ENCODE assay signal across 8 cellular contexts in the genomic region with DNA sequence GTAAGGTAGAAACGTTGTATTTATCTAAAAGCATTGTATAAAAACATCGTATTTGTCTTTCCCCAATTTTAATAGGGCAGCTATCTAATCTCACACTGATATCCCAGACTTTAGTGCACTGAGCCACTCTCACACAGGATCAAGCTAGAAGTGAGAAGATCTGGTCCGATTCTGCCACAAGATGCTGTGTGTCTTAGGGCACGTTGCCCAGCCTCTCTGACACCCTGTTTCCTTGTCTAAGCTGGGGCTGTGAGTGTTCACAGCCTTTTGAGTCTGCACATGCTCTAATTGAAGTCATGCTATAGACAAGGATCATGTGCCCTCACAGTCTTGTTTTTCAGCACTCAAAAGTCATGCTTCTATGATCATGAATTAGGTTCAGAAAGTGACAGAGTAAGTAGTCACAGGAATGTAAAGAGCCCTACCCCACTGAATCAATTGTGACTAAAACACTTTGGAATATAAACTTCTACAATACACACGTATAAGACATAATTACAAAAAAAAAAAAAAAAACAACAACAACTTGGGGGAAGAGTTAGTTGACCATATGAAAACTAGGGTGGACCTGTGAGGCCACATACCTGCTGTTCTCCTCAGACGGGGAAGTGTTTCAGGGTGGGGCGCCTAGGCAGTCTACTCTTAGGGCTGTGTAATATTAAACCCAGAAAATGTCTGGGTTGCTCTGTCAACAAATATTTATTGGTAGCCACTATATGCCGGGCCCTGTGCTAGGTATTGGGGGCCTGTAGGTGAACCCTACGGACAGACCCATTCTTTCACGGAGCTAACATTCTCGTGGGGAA. TPM values are rescaled to one million over a fixed set of nuclear protein-coding genes. Genes with fewer than 3 reads are reported as not detected.
DNase-seq lines count a peak whose midpoint lies in the region; ATAC-seq and TF ChIP-seq lines count a peak whose summit lies in the region.
"Had no signal": no experiment of that assay in that cellular context is flagged by ENCODE, and none has a peak within 500 bp of the region (broad histone marks: within the 10 kb centered on the region; RNA-seq: fewer than 3 reads in every experiment).

No MANE protein-coding gene starts in this region.

- whole genome bisulfite sequencing in psoas muscle, 3 donors: 87 to 88% (median 88%) methylated on average over 11 of the region's 11 CpGs

- ATAC-seq in CD8-positive, alpha-beta T cell: no peak
- no peak for ATAC-seq in central memory CD8-positive, alpha-beta T cell (replicated peaks; ENCODE audit: extremely low read depth, poor library complexity, severe bottlenecking)
- no peak for ATAC-seq in natural killer cell treated with Interleukin-12 subunit alpha and Interleukin-12 subunit beta and Interleukin-15 and Interleukin-18, amount 100 ng/mL, for 72 hours
- no peak for ATAC-seq in psoas muscle

- H3K4me3 ChIP-seq in CD8-positive, alpha-beta T cell (ENCODE audit: low read depth, low read length): no peak overlapping the region
- no peak overlapping the region for H3K4me3 ChIP-seq in psoas muscle

- intact Hi-C loops in CD8-positive, alpha-beta T cell (cut with DNase I, micrococcal nuclease): loop anchor here (1.0 to 2.0 kb wide), 5 partner anchors 100 to 424 kb away; no protein-coding TSS in a partner anchor
- intact Hi-C loops in psoas muscle (cut with DNase I): loop anchor here in 1 of 2 donors (1.0 kb wide), 1 partner anchor 89 kb away; no protein-coding TSS in a partner anchor

- no peaks in the 10 kb centered on the region for H3K36me3 Mint-ChIP-seq in CD8-positive, alpha-beta T cell
- H3K36me3 Mint-ChIP-seq in central memory CD8-positive, alpha-beta T cell (ENCODE audit: insufficient read depth): no peaks in the 10 kb centered on the region
- H3K36me3 Mint-ChIP-seq in natural killer cell treated with Interleukin-12 subunit alpha and Interleukin-12 subunit beta and Interleukin-15 and Interleukin-18, amount 100 ng/mL, for 72 hours: no peaks in the 10 kb centered on the region

- H3K9me3 ChIP-seq in CD8-positive, alpha-beta T cell (ENCODE audit: low read length): no peaks in the 10 kb centered on the region
- H3K9me3 ChIP-seq in psoas muscle: no peaks in the 10 kb centered on the region
- H3K9me3 ChIP-seq: suprapubic skin had no signal

- no peak overlapping the region for H3K27ac Mint-ChIP-seq in CD8-positive, alpha-beta T cell
- no peak overlapping the region for H3K27ac Mint-ChIP-seq in central memory CD8-positive, alpha-beta T cell (ENCODE audit: low read depth)
- H3K27ac Mint-ChIP-seq in natural killer cell treated with Interleukin-12 subunit alpha and Interleukin-12 subunit beta and Interleukin-15 and Interleukin-18, amount 100 ng/mL, for 72 hours: no peak overlapping the region

- peak overlapping the region; percentile 45 for H3K4me3 Mint-ChIP-seq in CD8-positive, alpha-beta T cell
- H3K4me3 Mint-ChIP-seq in central memory CD8-positive, alpha-beta T cell: peak overlapping the region; percentile 38
- peak overlapping the region; percentile 49 for H3K4me3 Mint-ChIP-seq in natural killer cell treated with Interleukin-12 subunit alpha and Interleukin-12 subunit beta and Interleukin-15 and Interleukin-18, amount 100 ng/mL, for 72 hours

- H3K4me1 ChIP-seq in CD8-positive, alpha-beta T cell (ENCODE audit: insufficient read depth, low read length): peaks cover 5% of the 10 kb centered on the region
- peaks cover 35% of the 10 kb centered on the region for H3K4me1 ChIP-seq in psoas muscle

- CTCF ChIA-PET in CD8-positive, alpha-beta T cell (lab: Charles Lee): interaction anchor here (1.1 to 6.2 kb wide), 15 partner anchors 14 to 424 kb away, joined by 3 to 52 read pairs (median 5); no protein-coding TSS in a partner anchor

- peaks cover 2% of the 10 kb centered on the region for H3K4me1 Mint-ChIP-seq in CD8-positive, alpha-beta T cell (ENCODE audit: low read depth)
- no peaks in the 10 kb centered on the region for H3K4me1 Mint-ChIP-seq in central memory CD8-positive, alpha-beta T cell
- H3K4me1 Mint-ChIP-seq in natural killer cell treated with Interleukin-12 subunit alpha and Interleukin-12 subunit beta and Interleukin-15 and Interleukin-18, amount 100 ng/mL, for 72 hours (ENCODE audit: low read depth in 2 of 2): peaks cover 0 to 2% of the 10 kb centered on the region in 2 donors

- H3K9me3 Mint-ChIP-seq in CD8-positive, alpha-beta T cell: no peaks in the 10 kb centered on the region
- H3K9me3 Mint-ChIP-seq in central memory CD8-positive, alpha-beta T cell: no peaks in the 10 kb centered on the region
- no peaks in the 10 kb centered on the region for H3K9me3 Mint-ChIP-seq in natural killer cell treated with Interleukin-12 subunit alpha and Interleukin-12 subunit beta and Interleukin-15 and Interleukin-18, amount 100 ng/mL, for 72 hours

- POLR2A ChIA-PET in CD8-positive, alpha-beta T cell (lab: Charles Lee): no interaction called here

- peaks cover 37% of the 10 kb centered on the region for H3K27me3 Mint-ChIP-seq in CD8-positive, alpha-beta T cell (ENCODE audit: low read depth)
- peaks cover 67% of the 10 kb centered on the region for H3K27me3 Mint-ChIP-seq in central memory CD8-positive, alpha-beta T cell
- H3K27me3 Mint-ChIP-seq in natural killer cell treated with Interleukin-12 subunit alpha and Interleukin-12 subunit beta and Interleukin-15 and Interleukin-18, amount 100 ng/mL, for 72 hours: peaks cover 29 to 32% of the 10 kb centered on the region in 2 donors

- DNase-seq in CD8-positive, alpha-beta T cell: no peak
- DNase-seq in HT-29 (ENCODE audit: low spot score) (peak; percentile 57), hepatic stellate cell (ENCODE audit: low spot score) (no peak), UCSD-AML1 (lab: John Stamatoyannopoulos, UW; ENCODE audit: unreplicated experiment) (no peak), psoas muscle (no peak)
- no peak for DNase-seq in central memory CD8-positive, alpha-beta T cell (ENCODE audit: low spot score in 2 of 2)
- no peak for DNase-seq in natural killer cell treated with Interleukin-12 subunit alpha and Interleukin-12 subunit beta and Interleukin-15 and Interleukin-18, amount 100 ng/mL, for 72 hours (ENCODE audit: low spot score)

- peaks cover 4% of the 10 kb centered on the region for H3K27me3 ChIP-seq in CD8-positive, alpha-beta T cell (ENCODE audit: insufficient read depth, low read length)
- H3K27me3 ChIP-seq in psoas muscle (ENCODE audit: insufficient read depth in 3 of 3, low read length in 2 of 3): no peaks in the 10 kb centered on the region
- H3K27me3 ChIP-seq: suprapubic skin had no signal

- no peak overlapping the region for H3K27ac ChIP-seq in CD8-positive, alpha-beta T cell (ENCODE audit: low read depth, low read length)
- H3K27ac ChIP-seq in psoas muscle: no peak overlapping the region

- no peaks in the 10 kb centered on the region for H3K36me3 ChIP-seq in CD8-positive, alpha-beta T cell (ENCODE audit: insufficient read depth, low read length)
- H3K36me3 ChIP-seq in psoas muscle (ENCODE audit: insufficient read depth in 1 of 2, low read depth in 1 of 2): no peaks in the 10 kb centered on the region
- H3K36me3 ChIP-seq: suprapubic skin had no signal

- TF ChIP-seq CTCF in CD8-positive, alpha-beta T cell (IDR thresholded peaks at IDR 0.05): no peak
- TF ChIP-seq CTCF in psoas muscle (IDR thresholded peaks at IDR 0.05): no peak

RNA-seq across cellular contexts. Expression of a gene that starts 0.9 kb away (rescaled TPM):
- not detected for total RNA-seq in CD8-positive, alpha-beta T cell
- 13.6 and 20.7 TPM in 2 replicates for total RNA-seq in HT-29 (2014; rRNA removed; shearing (Covaris generic))
- not detected for total RNA-seq in natural killer cell treated with Interleukin-12 subunit alpha and Interleukin-12 subunit beta and Interleukin-15 and Interleukin-18, amount 100 ng/mL, for 72 hours
- 10 to 100 TPM; 34.3 to 54.5 (median 42.8) TPM for total RNA-seq in psoas muscle
- 10 to 100 TPM; 18.7 to 35.0 (median 23.8) TPM for polyA plus RNA-seq in psoas muscle

Comparison
In these comparisons a context has a peak if more than half of its experiments do, and no peak if none do; other contexts are left out.
1. RNA of a gene that starts 0.9 kb away (total RNA-seq): 34.3 to 54.5 TPM in psoas muscle and 13.6 to 20.7 TPM in HT-29; not detected in CD8-positive, alpha-beta T cell and not detected in natural killer cell treated with Interleukin-12 subunit alpha and Interleukin-12 subunit beta and Interleukin-15 and Interleukin-18, amount 100 ng/mL, for 72 hours; every median in the first group is over 10 times any median in the second.
2. Peak in every context shown above with its lines, with median percentiles within 50 percentile points of each other: H3K4me3 Mint-ChIP-seq.